1 cellular context compared by ENCODE assay signal in genomic region chrX:21940356-21940829, GRCh38.
A peak's percentile ranks its signal among the peaks of the same experiment; 100 is the strongest.
TF ChIP-seq lines count a peak whose summit lies in the region.

TSS of gene SMS (plus strand) at chrX:21940709. CDS start at chrX:21940825, 116 bp downstream.

TF ChIP-seq in SK-N-SH, 30 proteins besides CTCF, POLR2A, EP300 and RAD21 (continued from another document):
- peak; percentile 55; the same call in 1 of the 2 replicates for TF ChIP-seq TAF1 (IDR thresholded peaks at IDR 0.05; ENCODE audit: borderline replicate concordance, low read depth, low read length)
- peak; percentile 47; the same call in 1 of the 2 replicates for TF ChIP-seq GABPA (IDR thresholded peaks at IDR 0.05; ENCODE audit: low read depth)
- no peak for TF ChIP-seq RCOR1 (IDR thresholded peaks at IDR 0.05; ENCODE audit: low read length)
- 0 out of 2 replicates have a peak, but pooled peaks have one; percentile 22 for TF ChIP-seq ZBTB33 (IDR thresholded peaks at IDR 0.05; ENCODE audit: borderline replicate concordance, low read depth)
- no peak for TF ChIP-seq RFX5 (IDR thresholded peaks at IDR 0.05; ENCODE audit: low read length)
- TF ChIP-seq FOXM1 (IDR thresholded peaks at IDR 0.05; ENCODE audit: low read depth) = peak; percentile 82
- TF ChIP-seq YY1 (IDR thresholded peaks at IDR 0.05; ENCODE audit: low read depth) = peak; percentile 78
- TF ChIP-seq SIN3A (IDR thresholded peaks at IDR 0.05; ENCODE audit: borderline replicate concordance, low read depth, low read length) = peak; percentile 33; the same call in 1 of the 2 replicates
- TF ChIP-seq POLR2AphosphoS5 (IDR thresholded peaks at IDR 0.05; ENCODE audit: low read depth, low read length) = peak; percentile 46; the same call in 1 of the 2 replicates
